Comparison of ENCODE assay signal across 18 cellular contexts in the genomic region with DNA sequence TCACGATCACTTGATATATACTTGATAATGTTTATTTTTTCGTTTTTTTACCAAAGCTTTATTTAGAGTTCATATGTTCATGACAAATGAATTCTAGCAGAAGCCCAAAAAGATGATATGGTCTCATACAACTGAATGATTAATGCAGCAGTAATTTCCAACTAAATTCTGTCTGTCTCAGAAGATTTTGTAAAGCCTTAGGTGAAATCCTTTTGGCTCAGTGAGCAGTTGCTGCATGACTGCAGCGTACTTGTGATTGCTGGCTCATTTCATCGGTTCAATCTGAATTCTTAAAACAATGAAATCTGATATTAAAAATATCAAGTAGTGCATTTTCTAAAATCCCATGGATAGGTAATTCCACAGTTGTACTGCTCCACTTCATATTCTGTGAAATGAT.
A peak's percentile ranks its signal among the peaks of the same experiment; 100 is the strongest.
DNase-seq lines count a peak whose midpoint lies in the region; ATAC-seq and TF ChIP-seq lines count a peak whose summit lies in the region.
"Had no signal": no experiment of that assay in that cellular context is flagged by ENCODE, and none has a peak within 500 bp of the region (broad histone marks: within the 10 kb centered on the region; RNA-seq: fewer than 3 reads in every experiment).

No MANE protein-coding gene starts in this region.

- peak overlapping the region; percentile 55 for H3K4me3 Mint-ChIP-seq in natural killer cell
- H3K4me3 Mint-ChIP-seq in natural killer cell treated with Interleukin-12 subunit alpha and Interleukin-12 subunit beta and Interleukin-15 and Interleukin-18, amount 100 ng/mL, for 72 hours = no peak overlapping the region
- no peak overlapping the region for H3K4me3 Mint-ChIP-seq in Caco-2 (ENCODE audit: unreplicated experiment)
- H3K4me3 Mint-ChIP-seq: GM23338 had no signal

- POLR2A ChIA-PET in Caco-2 (lab: Charles Lee) = no interaction called here

- H3K4me3 ChIP-seq in Caco-2 (ENCODE audit: low read depth, low read length) = no peak overlapping the region
- H3K4me3 ChIP-seq: GM23338, HAP-1 had no signal

- peak overlapping the region; percentile 59 to 81 for H3K27ac Mint-ChIP-seq in natural killer cell
- H3K27ac Mint-ChIP-seq in natural killer cell treated with Interleukin-12 subunit alpha and Interleukin-12 subunit beta and Interleukin-15 and Interleukin-18, amount 100 ng/mL, for 72 hours = peak overlapping the region in 1 of 2 donors; percentile 29
- no peak overlapping the region for H3K27ac Mint-ChIP-seq in Caco-2 (ENCODE audit: unreplicated experiment)
- H3K27ac Mint-ChIP-seq: GM23338, IgD-negative memory B cell had no signal

- no peaks in the 10 kb centered on the region for H3K36me3 ChIP-seq in Caco-2 (ENCODE audit: control insufficient read depth, insufficient read depth, low read length)
- H3K36me3 ChIP-seq: HAP-1 had no signal

- H3K27me3 Mint-ChIP-seq in natural killer cell (ENCODE audit: low read depth in 2 of 2) (no peaks in the 10 kb centered on the region), Caco-2 (ENCODE audit: insufficient read depth, unreplicated experiment) (no peaks in the 10 kb centered on the region)
- no peaks in the 10 kb centered on the region for H3K27me3 Mint-ChIP-seq in natural killer cell treated with Interleukin-12 subunit alpha and Interleukin-12 subunit beta and Interleukin-15 and Interleukin-18, amount 100 ng/mL, for 72 hours

- no peak for ATAC-seq in natural killer cell
- no peak for ATAC-seq in natural killer cell treated with Interleukin-12 subunit alpha and Interleukin-12 subunit beta and Interleukin-15 and Interleukin-18, amount 100 ng/mL, for 72 hours
- ATAC-seq: GM23338, PC-3 had no signal

- H3K4me1 Mint-ChIP-seq in natural killer cell = peaks cover 35 to 41% of the 10 kb centered on the region in 2 donors
- H3K4me1 Mint-ChIP-seq in natural killer cell treated with Interleukin-12 subunit alpha and Interleukin-12 subunit beta and Interleukin-15 and Interleukin-18, amount 100 ng/mL, for 72 hours (ENCODE audit: low read depth in 2 of 2) = peaks cover 21 to 30% of the 10 kb centered on the region in 2 donors
- H3K4me1 Mint-ChIP-seq in Caco-2 (ENCODE audit: low read depth, unreplicated experiment) = no peaks in the 10 kb centered on the region
- H3K4me1 Mint-ChIP-seq: GM23338, IgD-negative memory B cell had no signal

- H3K27me3 ChIP-seq in Caco-2 (replicated peaks; ENCODE audit: control insufficient read depth, insufficient read depth, low read length) = no peaks in the 10 kb centered on the region

- H3K9me3 ChIP-seq in Caco-2 = no peaks in the 10 kb centered on the region
- H3K9me3 ChIP-seq: HAP-1 had no signal

- DNase-seq in natural killer cell = no peak
- no peak for DNase-seq in natural killer cell treated with Interleukin-12 subunit alpha and Interleukin-12 subunit beta and Interleukin-15 and Interleukin-18, amount 100 ng/mL, for 72 hours (ENCODE audit: low spot score)
- peak; percentile 40 for DNase-seq in dedifferentiated amniotic fluid mesenchymal stem cell (ENCODE audit: extremely low spot score)
- DNase-seq in myocyte (ENCODE audit: low read depth) = peak; percentile 25
- no peak for DNase-seq in NCI-H187 (lab: John Stamatoyannopoulos, UW)
- no peak for DNase-seq in activated CD8-positive, alpha-beta memory T cell treated with anti-CD3 and anti-CD28 coated beads, Interleukin-2, amount 50 U/mL, for 48 hours
- no peak for DNase-seq in Caco-2
- DNase-seq: DMS153, NCI-H1048, NCI-H1417, NCI-H1694 treated with DMSO at 0.1 percent for 48 hours, NCI-H446, NCI-H524 treated with DMSO at 0.1 percent for 48 hours, NCI-H774, PC-3 had no signal

- BruUV-seq in Caco-2 (replicated peaks; lab: Mats Ljungman, UMichigan) = no TSS peak

- H3K9me3 Mint-ChIP-seq in natural killer cell (no peaks in the 10 kb centered on the region), Caco-2 (ENCODE audit: unreplicated experiment) (no peaks in the 10 kb centered on the region)
- H3K9me3 Mint-ChIP-seq in natural killer cell treated with Interleukin-12 subunit alpha and Interleukin-12 subunit beta and Interleukin-15 and Interleukin-18, amount 100 ng/mL, for 72 hours = no peaks in the 10 kb centered on the region
- H3K9me3 Mint-ChIP-seq: GM23338 had no signal

- CTCF ChIA-PET in Caco-2 (lab: Charles Lee) = no interaction called here

- H3K36me3 Mint-ChIP-seq in natural killer cell = no peaks in the 10 kb centered on the region
- H3K36me3 Mint-ChIP-seq in natural killer cell treated with Interleukin-12 subunit alpha and Interleukin-12 subunit beta and Interleukin-15 and Interleukin-18, amount 100 ng/mL, for 72 hours = no peaks in the 10 kb centered on the region
- H3K36me3 Mint-ChIP-seq in Caco-2 (ENCODE audit: insufficient read depth, unreplicated experiment) = no peaks in the 10 kb centered on the region
- H3K36me3 Mint-ChIP-seq: IgD-negative memory B cell had no signal

- H3K4me1 ChIP-seq in Caco-2 = no peaks in the 10 kb centered on the region
- H3K4me1 ChIP-seq: HAP-1 had no signal

- intact Hi-C loops in natural killer cell (cut with micrococcal nuclease) (no loop called here), Caco-2 (cut with micrococcal nuclease; ENCODE audit: unreplicated experiment) (no loop called here)

- TF ChIP-seq CTCF in natural killer cell (IDR thresholded peaks at IDR 0.05) (no peak), Caco-2 (IDR thresholded peaks at IDR 0.05; ENCODE audit: insufficient read depth in 1 of 2, low read depth in 1 of 2, low read length in 1 of 2, severe bottlenecking in 1 of 2, unreplicated experiment in 1 of 2) (no peak)

Comparison
In these comparisons a context has a peak if more than half of its experiments do, and no peak if none do; other contexts are left out.
1. DNase-seq: peak in dedifferentiated amniotic fluid mesenchymal stem cell (single experiment) and myocyte (single experiment); none in natural killer cell (single experiment), natural killer cell treated with Interleukin-12 subunit alpha and Interleukin-12 subunit beta and Interleukin-15 and Interleukin-18, amount 100 ng/mL, for 72 hours (single experiment), NCI-H187 (0 of 2), activated CD8-positive, alpha-beta memory T cell treated with anti-CD3 and anti-CD28 coated beads, Interleukin-2, amount 50 U/mL, for 48 hours (single experiment) and Caco-2 (0 of 2).